In genomic region chr7:121032645-121033460, GRCh38 we compare ENCODE assay signal across 14 cellular contexts. TPM values are rescaled to one million over a fixed set of nuclear protein-coding genes. Genes with fewer than 3 reads are reported as not detected.
DNase-seq lines count a peak whose midpoint lies in the region; ATAC-seq, FAIRE-seq and TF ChIP-seq lines count a peak whose summit lies in the region.
"Had no signal": no experiment of that assay in that cellular context is flagged by ENCODE, and none has a peak within 500 bp of the region (broad histone marks: within the 10 kb centered on the region; RNA-seq: fewer than 3 reads in every experiment).

No MANE protein-coding gene starts in this region.

- CTCF ChIA-PET in HepG2 (lab: Yijun Ruan, JAX; ENCODE audit: low intra/inter-chr PET ratio, low total read pairs): no interaction called here
- CTCF ChIA-PET in Caco-2 (lab: Charles Lee): no interaction called here

- H3K79me2 ChIP-seq in HepG2 (ENCODE audit: insufficient read depth, low read length): no peaks in the 10 kb centered on the region

- no peak overlapping the region for H3K4me2 ChIP-seq in HepG2 (ENCODE audit: low read depth, low read length)
- H3K4me2 ChIP-seq: KMS-11 had no signal

- no peak for TF ChIP-seq RAD21 in HepG2 (CRISPR knock-in tag; IDR thresholded peaks at IDR 0.05)

- H3K9me3 ChIP-seq in right lobe of liver (no peaks in the 10 kb centered on the region), HepG2 (ENCODE audit: low read length) (no peaks in the 10 kb centered on the region), SK-N-MC (ENCODE audit: low read depth, low read length) (no peaks in the 10 kb centered on the region), kidney (ENCODE audit: control insufficient read depth in 1 of 2, low read length in 2 of 2) (no peaks in the 10 kb centered on the region), uterus (no peaks in the 10 kb centered on the region), Caco-2 (no peaks in the 10 kb centered on the region)

- FAIRE-seq in HepG2 (lab: Jason Lieb, UNC) (no peak), kidney (lab: Jason Lieb, UNC) (no peak)

- H3K4me3 ChIP-seq in right lobe of liver: no peak overlapping the region
- H3K4me3 ChIP-seq in HepG2 (replicated peaks in 1 of 3; ENCODE audit: insufficient read depth in 1 of 3, low read depth in 2 of 3, low read length in 3 of 3): no peak overlapping the region
- no peak overlapping the region for H3K4me3 ChIP-seq in SK-N-MC
- H3K4me3 ChIP-seq in kidney (ENCODE audit: low read length in 2 of 2): no peak overlapping the region
- no peak overlapping the region for H3K4me3 ChIP-seq in uterus
- H3K4me3 ChIP-seq in Caco-2 (ENCODE audit: low read depth, low read length): no peak overlapping the region
- H3K4me3 ChIP-seq: tibial nerve had no signal

- POLR2A ChIA-PET in HepG2 (lab: Yijun Ruan, JAX) (no interaction called here), Caco-2 (lab: Charles Lee) (no interaction called here)

- TF ChIP-seq CTCF in right lobe of liver (IDR thresholded peaks at IDR 0.05) (no peak), HepG2 (CRISPR knock-in tag; IDR thresholded peaks at IDR 0.05) (no peak), kidney (IDR thresholded peaks at IDR 0.05; ENCODE audit: borderline replicate concordance, extremely low read depth, insufficient read depth) (no peak), uterus (IDR thresholded peaks at IDR 0.05) (no peak), Caco-2 (IDR thresholded peaks at IDR 0.05; ENCODE audit: insufficient read depth in 1 of 2, low read depth in 1 of 2, low read length in 1 of 2, severe bottlenecking in 1 of 2, unreplicated experiment in 1 of 2) (no peak)

- no peaks in the 10 kb centered on the region for H3K9me3 Mint-ChIP-seq in Caco-2 (ENCODE audit: unreplicated experiment)

- no peak overlapping the region for H3K27ac Mint-ChIP-seq in Caco-2 (ENCODE audit: unreplicated experiment)

- H3K4me3 Mint-ChIP-seq in Caco-2 (ENCODE audit: unreplicated experiment): no peak overlapping the region

- in situ Hi-C loops in HepG2 (cut with HindIII; ENCODE audit: extremely low pct_ligation_motif_present, low pct_unique_long_range_greater_than_20kb) (no loop called here), KBM-7 (cut with MboI; ENCODE audit: low pct_unique_long_range_greater_than_20kb, low sequenced_read_pairs) (no loop called here)

- DNase-seq in right lobe of liver: no peak
- no peak for DNase-seq in HepG2 (ENCODE audit: low spot score)
- DNase-seq in SK-N-MC (ENCODE audit: low read depth, low spot score): peak; percentile 47
- no peak for DNase-seq in kidney
- peak in 1 of 2 donors; percentile 69 for DNase-seq in uterus
- no peak for DNase-seq in KBM-7
- DNase-seq in Caco-2: no peak
- DNase-seq: activated naive CD4-positive, alpha-beta T cell treated with Interleukin-2 at 50 U/mL for 16 hours; AML-193; NCI-H1930; stimulated activated CD4-positive, alpha-beta T cell treated with anti-CD3 and anti-CD28 coated beads, Interleukin-4, amount 100 ng/mL, for 1 hour had no signal

- peaks cover 0 to 4% (median 0%) of the 10 kb centered on the region in 4 donors for H3K4me1 ChIP-seq in right lobe of liver
- peaks cover 5% of the 10 kb centered on the region; the same call in 1 of the 2 replicates for H3K4me1 ChIP-seq in HepG2 (ENCODE audit: insufficient read depth, low read length)
- peaks cover 0 to 4% of the 10 kb centered on the region in 2 donors for H3K4me1 ChIP-seq in kidney (ENCODE audit: control insufficient read depth in 1 of 2, insufficient read depth in 1 of 2, low read depth in 1 of 2, low read length in 2 of 2)
- H3K4me1 ChIP-seq in uterus: peaks cover 0 to 15% of the 10 kb centered on the region in 2 donors
- H3K4me1 ChIP-seq in Caco-2: peaks cover 21% of the 10 kb centered on the region

- ATAC-seq in right lobe of liver (peak; percentile 29 to 48 (median 36)), HepG2 (no peak), GM18861 (IDR thresholded peaks at IDR 0.05; ENCODE audit: unreplicated experiment) (no peak)

- no peaks in the 10 kb centered on the region for H4K20me1 ChIP-seq in HepG2 (ENCODE audit: insufficient read depth, low read length)

- H2AFZ ChIP-seq in HepG2 (ENCODE audit: low read length): no peak overlapping the region

- TF ChIP-seq POLR2A in right lobe of liver (IDR thresholded peaks at IDR 0.05) (no peak), HepG2 (IDR thresholded peaks at IDR 0.05; ENCODE audit: insufficient read depth in 1 of 2, low read depth in 2 of 2, low read length in 2 of 2) (no peak), uterus (IDR thresholded peaks at IDR 0.05) (no peak)

- BruUV-seq in HepG2 (replicated peaks; lab: Mats Ljungman, UMichigan) (no TSS peak), Caco-2 (replicated peaks; lab: Mats Ljungman, UMichigan) (no TSS peak)

- H3K27me3 ChIP-seq in right lobe of liver (no peaks in the 10 kb centered on the region), HepG2 (ENCODE audit: control insufficient read depth in 1 of 2, insufficient read depth in 2 of 2, low read length in 2 of 2) (no peaks in the 10 kb centered on the region), uterus (no peaks in the 10 kb centered on the region), Caco-2 (replicated peaks; ENCODE audit: control insufficient read depth, insufficient read depth, low read length) (no peaks in the 10 kb centered on the region)
- H3K27me3 ChIP-seq: tibial nerve had no signal

- H3K27me3 Mint-ChIP-seq in Caco-2 (ENCODE audit: insufficient read depth, unreplicated experiment): no peaks in the 10 kb centered on the region

- TF ChIP-seq EP300 in HepG2 (IDR thresholded peaks at IDR 0.05; ENCODE audit: low read depth in 2 of 2, low read length in 2 of 2) (no peak), HepG2 (CRISPR knock-in tag; IDR thresholded peaks at IDR 0.05; ENCODE audit: borderline replicate concordance) (no peak)

- 60% methylated on average over 7 of the region's 7 CpGs for WGBS in right lobe of liver (ENCODE audit: insufficient coverage, low coverage, low lambda C conversion rate, missing lambda C conversion rate)
- WGBS in HepG2 (ENCODE audit: low lambda C conversion rate): 18% methylated on average over 7 of the region's 7 CpGs

- no peaks in the 10 kb centered on the region for H3K36me3 Mint-ChIP-seq in Caco-2 (ENCODE audit: insufficient read depth, unreplicated experiment)

- no peak overlapping the region for H3K27ac ChIP-seq in right lobe of liver
- no peak overlapping the region for H3K27ac ChIP-seq in HepG2 (ENCODE audit: extremely low read length, insufficient read depth, low read length)
- no peak overlapping the region for H3K27ac ChIP-seq in SK-N-MC
- peak overlapping the region; percentile 9 to 57 for H3K27ac ChIP-seq in kidney (ENCODE audit: low read depth in 2 of 2, low read length in 2 of 2)
- peak overlapping the region; percentile 46 to 67 for H3K27ac ChIP-seq in uterus
- H3K27ac ChIP-seq: KMS-11, tibial nerve had no signal

- intact Hi-C loops in right lobe of liver (cut with DNase I): no loop called here
- intact Hi-C loops in HepG2 (cut with micrococcal nuclease; ENCODE audit: unreplicated experiment): no loop called here
- intact Hi-C loops in kidney (cut with DNase I): no loop called here
- intact Hi-C loops in uterus (cut with DNase I; ENCODE audit: low total_unique reads): no loop called here
- intact Hi-C loops in Caco-2 (cut with micrococcal nuclease; ENCODE audit: unreplicated experiment): no loop called here

- no peaks in the 10 kb centered on the region for H3K36me3 ChIP-seq in right lobe of liver
- no peaks in the 10 kb centered on the region for H3K36me3 ChIP-seq in HepG2 (replicated peaks in 1 of 2; ENCODE audit: control insufficient read depth in 1 of 2, insufficient read depth in 2 of 2, low read length in 2 of 2)
- no peaks in the 10 kb centered on the region for H3K36me3 ChIP-seq in SK-N-MC (ENCODE audit: insufficient read depth, low read length)
- H3K36me3 ChIP-seq in kidney (ENCODE audit: control insufficient read depth in 1 of 2, insufficient read depth in 2 of 2, low read length in 2 of 2): no peaks in the 10 kb centered on the region
- no peaks in the 10 kb centered on the region for H3K36me3 ChIP-seq in uterus
- no peaks in the 10 kb centered on the region for H3K36me3 ChIP-seq in Caco-2 (ENCODE audit: control insufficient read depth, insufficient read depth, low read length)
- H3K36me3 ChIP-seq: tibial nerve had no signal

- H3K9ac ChIP-seq in HepG2 (ENCODE audit: insufficient read depth, low read depth, low read length) (no peak overlapping the region), SK-N-MC (ENCODE audit: insufficient read length) (no peak overlapping the region), kidney (ENCODE audit: low read length in 2 of 2) (no peak overlapping the region)
- H3K9ac ChIP-seq: KMS-11 had no signal

- peaks cover 14% of the 10 kb centered on the region for H3K4me1 Mint-ChIP-seq in Caco-2 (ENCODE audit: low read depth, unreplicated experiment)

TF ChIP-seq in HepG2, 621 proteins besides CTCF, POLR2A, EP300 and RAD21:
- no peak for TF ChIP-seq NAIF1 (CRISPR knock-in tag; IDR thresholded peaks at IDR 0.05; ENCODE audit: borderline replicate concordance)

RNA-seq across cellular contexts. Expression of gene CPED1, which starts 44.3 kb away (rescaled TPM):
- 10 to 100 TPM; 24.3 to 45.8 (median 34.9) TPM for total RNA-seq in right lobe of liver
- total RNA-seq in HepG2 (2016; rRNA removed; fragmentation: Illumina TruSeq; extraction: Trizol): 27.0 and 41.6 TPM in 2 replicates
- 19.1 and 22.1 TPM in 2 replicates for total RNA-seq in HepG2 (2016; cell fraction: cytosol; rRNA removed; fragmentation: Illumina TruSeq; extraction: Trizol; ENCODE audit: low read depth)
- total RNA-seq in HepG2 (2016; cell fraction: insoluble cytoplasmic fraction; rRNA removed; fragmentation: Illumina TruSeq; extraction: Trizol): 26.8 and 37.9 TPM in 2 replicates
- 42.6 and 47.7 TPM in 2 replicates for total RNA-seq in HepG2 (2016; cell fraction: membrane; rRNA removed; fragmentation: Illumina TruSeq; extraction: Trizol)
- total RNA-seq in HepG2 (2016; cell fraction: nucleus; rRNA removed; fragmentation: Illumina TruSeq; extraction: Trizol): 34.0 and 36.3 TPM in 2 replicates
- polyA plus RNA-seq in HepG2 (2011; rRNA removed): 8.1 and 11.5 TPM in 2 replicates
- polyA plus RNA-seq in HepG2 (2011; cell fraction: cytosol; rRNA removed): 5.7 and 8.0 TPM in 2 replicates
- polyA plus RNA-seq in HepG2 (2011; cell fraction: nucleus; rRNA removed): 4.5 and 5.1 TPM in 2 replicates
- 8.0 and 9.2 TPM in 2 replicates for polyA plus RNA-seq in HepG2 (2012)
- 13.3 and 13.8 TPM in 2 replicates for polyA plus RNA-seq in HepG2 (2016; cell fraction: cytosol; fragmentation: Illumina TruSeq; extraction: Trizol; ENCODE audit: low read depth)
- polyA plus RNA-seq in HepG2 (2016; cell fraction: insoluble cytoplasmic fraction; fragmentation: Illumina TruSeq; extraction: Trizol; ENCODE audit: low read depth): 25.0 and 25.2 TPM in 2 replicates
- 25.4 and 27.2 TPM in 2 replicates for polyA plus RNA-seq in HepG2 (2016; cell fraction: membrane; fragmentation: Illumina TruSeq; extraction: Trizol; ENCODE audit: low read depth)
- 12.7 and 13.4 TPM in 2 replicates for polyA plus RNA-seq in HepG2 (2016; cell fraction: nucleus; fragmentation: Illumina TruSeq; extraction: Trizol; ENCODE audit: insufficient read depth, low read depth)
- polyA minus RNA-seq in HepG2 (2011; rRNA and poly(A)+ RNA removed; ENCODE audit: low replicate concordance): 2.6 and 9.2 TPM in 2 replicates
- 6.2 and 8.8 TPM in 2 replicates for polyA minus RNA-seq in HepG2 (2011; cell fraction: cytosol; rRNA and poly(A)+ RNA removed)
- polyA minus RNA-seq in HepG2 (2011; cell fraction: nucleus; rRNA and poly(A)+ RNA removed): 22.3 and 31.6 TPM in 2 replicates
- 16.9 TPM for total RNA-seq in kidney
- 2.9 TPM for polyA plus RNA-seq in kidney (ENCODE audit: insufficient read depth, low read depth, low replicate concordance)
- total RNA-seq in uterus: 100 to 1,000 TPM in 1 of 4 donors, 10 to 100 TPM in 3; 47.4 to 194 (median 59.2) TPM
- 0.23 and 0.56 TPM in 2 replicates for total RNA-seq in Caco-2 (2022)

Comparison
In these comparisons a context has a peak if more than half of its experiments do, and no peak if none do; other contexts are left out.
1. ATAC-seq: peak in right lobe of liver (4 of 4); none in HepG2 (single experiment) and GM18861 (single experiment).
2. H3K27ac ChIP-seq: peak in kidney (2 of 2) and uterus (2 of 2); none in right lobe of liver (0 of 3), HepG2 (single experiment) and SK-N-MC (single experiment).
3. RNA of gene CPED1, which starts 44.3 kb away (total RNA-seq): 47.4 to 194 TPM in uterus, 24.3 to 45.8 TPM in right lobe of liver, 19.1 to 47.7 TPM in HepG2 and 16.9 TPM in kidney (single experiment); 0.23 to 0.56 TPM in Caco-2; every median in the first group is over 10 times any median in the second.